ENCODE assay signal across 15 cellular contexts in genomic region chr2:122338000-122338399, GRCh38.
"Had no signal": no experiment of that assay in that cellular context is flagged by ENCODE, and none has a peak within 500 bp of the region (broad histone marks: within the 10 kb centered on the region; RNA-seq: fewer than 3 reads in every experiment).

No MANE protein-coding gene starts in this region.

- DNase-seq: activated B cell treated with CpG ODN at 0.5 μM for 24 hours; activated CD4-positive, alpha-beta memory T cell treated with anti-CD3 and anti-CD28 coated beads for 36 hours; activated CD4-positive, alpha-beta T cell treated with anti-CD3 and anti-CD28 coated beads for 4 hours; activated naive CD4-positive, alpha-beta T cell treated with anti-CD3 and anti-CD28 coated beads for 36 hours; activated T-cell treated with anti-CD3 and anti-CD28 coated beads for 4 hours; aorta; left cardiac atrium; natural killer cell; sigmoid colon; stimulated activated CD4-positive, alpha-beta T cell treated with anti-CD3 and anti-CD28 coated beads, Interleukin-4, amount 100 ng/mL, for 24 hours; stomach; T-cell; trophoblast cell had no signal

- H3K4me3 ChIP-seq: coronary artery, esophagus muscularis mucosa, sigmoid colon, stomach had no signal
